2 cellular contexts compared by ENCODE assay signal in the genomic region with DNA sequence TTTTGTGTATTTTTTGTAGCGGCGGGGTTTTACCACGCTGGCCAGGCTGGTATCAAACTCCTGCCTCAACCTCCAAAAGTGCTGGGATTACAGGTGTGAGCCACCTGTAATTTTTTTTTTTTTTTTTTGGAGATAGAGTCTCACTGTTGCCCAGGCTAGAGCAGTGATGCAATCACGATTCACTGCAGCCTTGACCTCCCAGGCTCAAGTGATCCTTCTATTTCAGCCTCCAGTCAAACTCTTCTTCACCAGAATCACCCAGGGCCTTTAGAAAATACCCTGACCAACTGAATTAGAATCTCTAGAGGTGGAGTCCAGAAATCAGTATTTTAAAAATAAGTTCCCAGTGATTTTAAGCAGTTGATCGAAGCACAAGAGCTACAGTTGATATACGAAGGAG.
TF ChIP-seq lines count a peak whose summit lies in the region.

No MANE protein-coding gene starts in this region.

TF ChIP-seq in Ishikawa, 13 proteins besides CTCF, POLR2A, EP300 and RAD21:
- TF ChIP-seq EGR1 (IDR thresholded peaks at IDR 0.05) (no peak), YY1 (IDR thresholded peaks at IDR 0.05; ENCODE audit: low read depth) (no peak), ZBTB7A (IDR thresholded peaks at IDR 0.05; ENCODE audit: low read depth) (no peak), TAF1 (IDR thresholded peaks at IDR 0.05; ENCODE audit: low read depth) (no peak), FOXM1 (IDR thresholded peaks at IDR 0.05; ENCODE audit: borderline replicate concordance, low read depth) (no peak), NFIC (IDR thresholded peaks at IDR 0.05) (no peak), TCF12 (IDR thresholded peaks at IDR 0.05; ENCODE audit: low read depth) (no peak)
- TF ChIP-seq, protein P1, sequence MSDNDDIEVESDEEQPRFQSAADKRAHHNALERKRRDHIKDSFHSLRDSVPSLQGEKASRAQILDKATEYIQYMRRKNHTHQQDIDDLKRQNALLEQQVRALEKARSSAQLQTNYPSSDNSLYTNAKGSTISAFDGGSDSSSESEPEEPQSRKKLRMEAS (IDR thresholded peaks at IDR 0.05): 0 out of 2 replicates have a peak, but pooled peaks have one; percentile 0

TF ChIP-seq in K562, 482 proteins besides CTCF, POLR2A, EP300 and RAD21:
- TF ChIP-seq MAFG (tag; conservative IDR thresholded peaks at IDR 0.05) (no peak), SUPT5H (IDR thresholded peaks at IDR 0.05) (no peak), MTF1 (CRISPR knock-in tag; IDR thresholded peaks at IDR 0.05; ENCODE audit: borderline replicate concordance) (no peak), HNRNPK (IDR thresholded peaks at IDR 0.05; ENCODE audit: low read depth, low read length, poor library complexity, severe bottlenecking) (no peak), CEBPG (CRISPR knock-in tag; IDR thresholded peaks at IDR 0.05) (no peak), CEBPG (tag; conservative IDR thresholded peaks at IDR 0.05 in 1 of 2, IDR thresholded peaks at IDR 0.05 in 1 of 2) (peak in 1 of 2 experiments; percentile 47; a peak in 2 of 4 replicates), CHD4 (IDR thresholded peaks at IDR 0.05; ENCODE audit: insufficient read depth, insufficient replicate concordance, low read depth, low read length, poor library complexity, severe bottlenecking) (no peak), MAFK (IDR thresholded peaks at IDR 0.05; ENCODE audit: low read length) (no peak), ZNF282 (CRISPR knock-in tag; IDR thresholded peaks at IDR 0.05) (no peak), NR2C2 (CRISPR knock-in tag; IDR thresholded peaks at IDR 0.05) (no peak), NR2C2 (tag; IDR thresholded peaks at IDR 0.05) (no peak)
- TF ChIP-seq, protein P2, sequence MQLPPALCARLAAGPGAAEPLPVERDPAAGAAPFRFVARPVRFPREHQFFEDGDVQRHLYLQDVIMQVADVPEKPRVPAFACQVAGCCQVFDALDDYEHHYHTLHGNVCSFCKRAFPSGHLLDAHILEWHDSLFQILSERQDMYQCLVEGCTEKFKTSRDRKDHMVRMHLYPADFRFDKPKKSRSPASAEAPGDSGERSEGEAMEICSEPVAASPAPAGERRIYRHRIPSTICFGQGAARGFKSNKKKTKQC (CRISPR knock-in tag; IDR thresholded peaks at IDR 0.05): no peak
- TF ChIP-seq, protein P3, sequence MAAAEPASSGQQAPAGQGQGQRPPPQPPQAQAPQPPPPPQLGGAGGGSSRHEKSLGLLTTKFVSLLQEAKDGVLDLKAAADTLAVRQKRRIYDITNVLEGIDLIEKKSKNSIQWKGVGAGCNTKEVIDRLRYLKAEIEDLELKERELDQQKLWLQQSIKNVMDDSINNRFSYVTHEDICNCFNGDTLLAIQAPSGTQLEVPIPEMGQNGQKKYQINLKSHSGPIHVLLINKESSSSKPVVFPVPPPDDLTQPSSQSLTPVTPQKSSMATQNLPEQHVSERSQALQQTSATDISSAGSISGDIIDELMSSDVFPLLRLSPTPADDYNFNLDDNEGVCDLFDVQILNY (CRISPR knock-in tag; IDR thresholded peaks at IDR 0.05): no peak
- TF ChIP-seq, protein P4, sequence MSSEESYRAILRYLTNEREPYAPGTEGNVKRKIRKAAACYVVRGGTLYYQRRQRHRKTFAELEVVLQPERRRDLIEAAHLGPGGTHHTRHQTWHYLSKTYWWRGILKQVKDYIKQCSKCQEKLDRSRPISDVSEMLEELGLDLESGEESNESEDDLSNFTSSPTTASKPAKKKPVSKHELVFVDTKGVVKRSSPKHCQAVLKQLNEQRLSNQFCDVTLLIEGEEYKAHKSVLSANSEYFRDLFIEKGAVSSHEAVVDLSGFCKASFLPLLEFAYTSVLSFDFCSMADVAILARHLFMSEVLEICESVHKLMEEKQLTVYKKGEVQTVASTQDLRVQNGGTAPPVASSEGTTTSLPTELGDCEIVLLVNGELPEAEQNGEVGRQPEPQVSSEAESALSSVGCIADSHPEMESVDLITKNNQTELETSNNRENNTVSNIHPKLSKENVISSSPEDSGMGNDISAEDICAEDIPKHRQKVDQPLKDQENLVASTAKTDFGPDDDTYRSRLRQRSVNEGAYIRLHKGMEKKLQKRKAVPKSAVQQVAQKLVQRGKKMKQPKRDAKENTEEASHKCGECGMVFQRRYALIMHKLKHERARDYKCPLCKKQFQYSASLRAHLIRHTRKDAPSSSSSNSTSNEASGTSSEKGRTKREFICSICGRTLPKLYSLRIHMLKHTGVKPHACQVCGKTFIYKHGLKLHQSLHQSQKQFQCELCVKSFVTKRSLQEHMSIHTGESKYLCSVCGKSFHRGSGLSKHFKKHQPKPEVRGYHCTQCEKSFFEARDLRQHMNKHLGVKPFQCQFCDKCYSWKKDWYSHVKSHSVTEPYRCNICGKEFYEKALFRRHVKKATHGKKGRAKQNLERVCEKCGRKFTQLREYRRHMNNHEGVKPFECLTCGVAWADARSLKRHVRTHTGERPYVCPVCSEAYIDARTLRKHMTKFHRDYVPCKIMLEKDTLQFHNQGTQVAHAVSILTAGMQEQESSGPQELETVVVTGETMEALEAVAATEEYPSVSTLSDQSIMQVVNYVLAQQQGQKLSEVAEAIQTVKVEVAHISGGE (CRISPR knock-in tag; IDR thresholded peaks at IDR 0.05): peak in 1 of 3 experiments; percentile 5; a peak in 1 of 6 replicates
